ENCODE assay signal across 14 cellular contexts in genomic region chr10:103062854-103063642, GRCh38.
DNase-seq lines count a peak whose midpoint lies in the region; ATAC-seq, FAIRE-seq and TF ChIP-seq lines count a peak whose summit lies in the region.
"Had no signal": no experiment of that assay in that cellular context is flagged by ENCODE, and none has a peak within 500 bp of the region (broad histone marks: within the 10 kb centered on the region; RNA-seq: fewer than 3 reads in every experiment).

No MANE protein-coding gene starts in this region.

- in situ Hi-C loops in GM13976 (cut with MboI; ENCODE audit: low sequenced_read_pairs, unreplicated experiment) = no loop called here

- no peak overlapping the region for H3K4me3 Mint-ChIP-seq in HFFc6
- H3K4me3 Mint-ChIP-seq: activated CD4-positive, alpha-beta T cell treated with anti-CD3 and anti-CD28 coated beads, Interleukin-2, amount 10 ng/mL, durations not matched to agents 24 days and 14 days; activated naive CD8-positive, alpha-beta T cell treated with anti-CD3 and anti-CD28 coated beads for 36 hours had no signal

- no peaks in the 10 kb centered on the region for H3K27me3 Mint-ChIP-seq in HFFc6 (ENCODE audit: insufficient read depth)
- H3K27me3 Mint-ChIP-seq: activated CD4-positive, alpha-beta T cell treated with anti-CD3 and anti-CD28 coated beads, Interleukin-2, amount 10 ng/mL, durations not matched to agents 24 days and 14 days; activated naive CD8-positive, alpha-beta T cell treated with anti-CD3 and anti-CD28 coated beads for 36 hours had no signal

- peaks cover 6% of the 10 kb centered on the region for H3K4me1 Mint-ChIP-seq in HFFc6 (ENCODE audit: low read depth)
- H3K4me1 Mint-ChIP-seq: activated CD4-positive, alpha-beta T cell treated with anti-CD3 and anti-CD28 coated beads, Interleukin-2, amount 10 ng/mL, durations not matched to agents 24 days and 14 days; activated naive CD8-positive, alpha-beta T cell treated with anti-CD3 and anti-CD28 coated beads for 36 hours had no signal

- H3K9me3 Mint-ChIP-seq in HFFc6 = no peaks in the 10 kb centered on the region
- H3K9me3 Mint-ChIP-seq: activated CD4-positive, alpha-beta T cell treated with anti-CD3 and anti-CD28 coated beads, Interleukin-2, amount 10 ng/mL, durations not matched to agents 24 days and 14 days; activated naive CD8-positive, alpha-beta T cell treated with anti-CD3 and anti-CD28 coated beads for 36 hours had no signal

- TF ChIP-seq CTCF in D721Med (IDR thresholded peaks at IDR 0.05; ENCODE audit: insufficient read depth, missing control alignments) (peak; percentile 1), HFFc6 (IDR thresholded peaks at IDR 0.05) (peak; percentile 59), GM13976 (IDR thresholded peaks at IDR 0.05; ENCODE audit: borderline replicate concordance, control extremely low read depth, extremely low read depth, insufficient read depth, missing control alignments) (no peak)

- no peak overlapping the region for H3K27ac Mint-ChIP-seq in HFFc6
- H3K27ac Mint-ChIP-seq: activated CD4-positive, alpha-beta T cell treated with anti-CD3 and anti-CD28 coated beads, Interleukin-2, amount 10 ng/mL, durations not matched to agents 24 days and 14 days; activated naive CD8-positive, alpha-beta T cell treated with anti-CD3 and anti-CD28 coated beads for 36 hours had no signal

- no peak for ATAC-seq in GM21529 (IDR thresholded peaks at IDR 0.05; ENCODE audit: unreplicated experiment)

- DNase-seq in D721Med (ENCODE audit: insufficient read length, low spot score) (no peak), HFFc6 (no peak), amygdala (lab: John Stamatoyannopoulos, UW) (peak in 35 of 56 donors; percentile 5 to 74 (median 31)), medulla oblongata (ENCODE audit: extremely low spot score) (peak; percentile 77), GM13976 (ENCODE audit: low spot score) (no peak), GM03348 (ENCODE audit: low spot score) (no peak), NOMO-1 (lab: John Stamatoyannopoulos, UW; ENCODE audit: unreplicated experiment in 2 of 2) (no peak)
- DNase-seq: activated CD4-positive, alpha-beta T cell treated with anti-CD3 and anti-CD28 coated beads, Interleukin-2, amount 10 ng/mL, durations not matched to agents 24 days and 14 days; activated naive CD8-positive, alpha-beta T cell treated with anti-CD3 and anti-CD28 coated beads for 36 hours; DND-41; NCI-H1436 treated with DMSO at 0.1 percent for 48 hours; spleen; stimulated activated CD8-positive, alpha-beta memory T cell treated with anti-CD3 and anti-CD28 coated beads, Interleukin-4, amount 100 ng/mL, for 48 hours had no signal

- no peak for FAIRE-seq in D721Med (lab: Jason Lieb, UNC)

- 0 out of 2 replicates have a peak, but pooled peaks cover 3% of the 10 kb centered on the region for H3K36me3 Mint-ChIP-seq in HFFc6 (ENCODE audit: low read depth)
- H3K36me3 Mint-ChIP-seq: activated naive CD8-positive, alpha-beta T cell treated with anti-CD3 and anti-CD28 coated beads for 36 hours had no signal

Comparison
In these comparisons a context has a peak if more than half of its experiments do, and no peak if none do; other contexts are left out.
1. DNase-seq: peak in amygdala (35 of 56) and medulla oblongata (single experiment); none in D721Med (single experiment), HFFc6 (single experiment), GM13976 (single experiment), GM03348 (single experiment) and NOMO-1 (0 of 2).